ENCODE assay signal across 2 cellular contexts in the genomic region with DNA sequence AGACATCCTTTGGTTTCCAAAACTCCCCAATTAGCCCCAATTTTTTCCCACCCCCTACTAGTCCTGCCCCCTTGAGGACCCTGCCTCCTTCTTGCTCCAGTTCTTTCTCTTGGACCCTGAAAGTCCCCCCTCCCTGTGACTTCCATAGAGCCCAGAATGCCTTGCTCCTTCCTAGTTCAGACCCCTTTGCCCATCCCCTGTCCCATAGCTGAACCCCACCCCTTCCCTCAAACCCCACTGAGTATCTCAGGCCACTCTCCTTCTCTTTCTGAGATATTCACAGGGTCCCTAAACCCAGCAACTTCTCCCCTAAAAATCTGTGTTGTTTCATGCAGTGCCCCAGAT.
TF ChIP-seq lines count a peak whose summit lies in the region.

No MANE protein-coding gene starts in this region.

TF ChIP-seq in WTC11, 78 proteins besides CTCF, POLR2A, EP300 and RAD21 (continued from another document):
- TF ChIP-seq, protein P1, sequence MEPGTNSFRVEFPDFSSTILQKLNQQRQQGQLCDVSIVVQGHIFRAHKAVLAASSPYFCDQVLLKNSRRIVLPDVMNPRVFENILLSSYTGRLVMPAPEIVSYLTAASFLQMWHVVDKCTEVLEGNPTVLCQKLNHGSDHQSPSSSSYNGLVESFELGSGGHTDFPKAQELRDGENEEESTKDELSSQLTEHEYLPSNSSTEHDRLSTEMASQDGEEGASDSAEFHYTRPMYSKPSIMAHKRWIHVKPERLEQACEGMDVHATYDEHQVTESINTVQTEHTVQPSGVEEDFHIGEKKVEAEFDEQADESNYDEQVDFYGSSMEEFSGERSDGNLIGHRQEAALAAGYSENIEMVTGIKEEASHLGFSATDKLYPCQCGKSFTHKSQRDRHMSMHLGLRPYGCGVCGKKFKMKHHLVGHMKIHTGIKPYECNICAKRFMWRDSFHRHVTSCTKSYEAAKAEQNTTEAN (CRISPR knock-in tag; IDR thresholded peaks at IDR 0.05) = no peak
- TF ChIP-seq IRF2 (CRISPR knock-in tag; IDR thresholded peaks at IDR 0.05; ENCODE audit: borderline replicate concordance, low read depth) = no peak
- TF ChIP-seq, protein P2, sequence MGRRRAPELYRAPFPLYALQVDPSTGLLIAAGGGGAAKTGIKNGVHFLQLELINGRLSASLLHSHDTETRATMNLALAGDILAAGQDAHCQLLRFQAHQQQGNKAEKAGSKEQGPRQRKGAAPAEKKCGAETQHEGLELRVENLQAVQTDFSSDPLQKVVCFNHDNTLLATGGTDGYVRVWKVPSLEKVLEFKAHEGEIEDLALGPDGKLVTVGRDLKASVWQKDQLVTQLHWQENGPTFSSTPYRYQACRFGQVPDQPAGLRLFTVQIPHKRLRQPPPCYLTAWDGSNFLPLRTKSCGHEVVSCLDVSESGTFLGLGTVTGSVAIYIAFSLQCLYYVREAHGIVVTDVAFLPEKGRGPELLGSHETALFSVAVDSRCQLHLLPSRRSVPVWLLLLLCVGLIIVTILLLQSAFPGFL (CRISPR knock-in tag; IDR thresholded peaks at IDR 0.05; ENCODE audit: borderline replicate concordance) = no peak

TF ChIP-seq in SK-N-SH treated with all-trans-retinoic acid at 6 μM for 48 hours, 23 proteins besides CTCF, POLR2A, EP300 and RAD21:
- TF ChIP-seq, protein P3, sequence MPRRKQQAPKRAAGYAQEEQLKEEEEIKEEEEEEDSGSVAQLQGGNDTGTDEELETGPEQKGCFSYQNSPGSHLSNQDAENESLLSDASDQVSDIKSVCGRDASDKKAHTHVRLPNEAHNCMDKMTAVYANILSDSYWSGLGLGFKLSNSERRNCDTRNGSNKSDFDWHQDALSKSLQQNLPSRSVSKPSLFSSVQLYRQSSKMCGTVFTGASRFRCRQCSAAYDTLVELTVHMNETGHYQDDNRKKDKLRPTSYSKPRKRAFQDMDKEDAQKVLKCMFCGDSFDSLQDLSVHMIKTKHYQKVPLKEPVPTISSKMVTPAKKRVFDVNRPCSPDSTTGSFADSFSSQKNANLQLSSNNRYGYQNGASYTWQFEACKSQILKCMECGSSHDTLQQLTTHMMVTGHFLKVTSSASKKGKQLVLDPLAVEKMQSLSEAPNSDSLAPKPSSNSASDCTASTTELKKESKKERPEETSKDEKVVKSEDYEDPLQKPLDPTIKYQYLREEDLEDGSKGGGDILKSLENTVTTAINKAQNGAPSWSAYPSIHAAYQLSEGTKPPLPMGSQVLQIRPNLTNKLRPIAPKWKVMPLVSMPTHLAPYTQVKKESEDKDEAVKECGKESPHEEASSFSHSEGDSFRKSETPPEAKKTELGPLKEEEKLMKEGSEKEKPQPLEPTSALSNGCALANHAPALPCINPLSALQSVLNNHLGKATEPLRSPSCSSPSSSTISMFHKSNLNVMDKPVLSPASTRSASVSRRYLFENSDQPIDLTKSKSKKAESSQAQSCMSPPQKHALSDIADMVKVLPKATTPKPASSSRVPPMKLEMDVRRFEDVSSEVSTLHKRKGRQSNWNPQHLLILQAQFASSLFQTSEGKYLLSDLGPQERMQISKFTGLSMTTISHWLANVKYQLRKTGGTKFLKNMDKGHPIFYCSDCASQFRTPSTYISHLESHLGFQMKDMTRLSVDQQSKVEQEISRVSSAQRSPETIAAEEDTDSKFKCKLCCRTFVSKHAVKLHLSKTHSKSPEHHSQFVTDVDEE (CRISPR knock-in tag; IDR thresholded peaks at IDR 0.05) = no peak
- TF ChIP-seq GLIS3 (CRISPR knock-in tag; IDR thresholded peaks at IDR 0.05) = no peak
- TF ChIP-seq, protein P4, sequence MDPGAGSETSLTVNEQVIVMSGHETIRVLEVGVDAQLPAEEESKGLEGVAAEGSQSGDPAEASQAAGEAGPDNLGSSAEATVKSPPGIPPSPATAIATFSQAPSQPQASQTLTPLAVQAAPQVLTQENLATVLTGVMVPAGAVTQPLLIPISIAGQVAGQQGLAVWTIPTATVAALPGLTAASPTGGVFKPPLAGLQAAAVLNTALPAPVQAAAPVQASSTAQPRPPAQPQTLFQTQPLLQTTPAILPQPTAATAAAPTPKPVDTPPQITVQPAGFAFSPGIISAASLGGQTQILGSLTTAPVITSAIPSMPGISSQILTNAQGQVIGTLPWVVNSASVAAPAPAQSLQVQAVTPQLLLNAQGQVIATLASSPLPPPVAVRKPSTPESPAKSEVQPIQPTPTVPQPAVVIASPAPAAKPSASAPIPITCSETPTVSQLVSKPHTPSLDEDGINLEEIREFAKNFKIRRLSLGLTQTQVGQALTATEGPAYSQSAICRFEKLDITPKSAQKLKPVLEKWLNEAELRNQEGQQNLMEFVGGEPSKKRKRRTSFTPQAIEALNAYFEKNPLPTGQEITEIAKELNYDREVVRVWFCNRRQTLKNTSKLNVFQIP (CRISPR knock-in tag; IDR thresholded peaks at IDR 0.05; ENCODE audit: borderline replicate concordance, low read depth) = no peak
- TF ChIP-seq ZNF8 (CRISPR knock-in tag; IDR thresholded peaks at IDR 0.05) = no peak
- TF ChIP-seq, protein P5, sequence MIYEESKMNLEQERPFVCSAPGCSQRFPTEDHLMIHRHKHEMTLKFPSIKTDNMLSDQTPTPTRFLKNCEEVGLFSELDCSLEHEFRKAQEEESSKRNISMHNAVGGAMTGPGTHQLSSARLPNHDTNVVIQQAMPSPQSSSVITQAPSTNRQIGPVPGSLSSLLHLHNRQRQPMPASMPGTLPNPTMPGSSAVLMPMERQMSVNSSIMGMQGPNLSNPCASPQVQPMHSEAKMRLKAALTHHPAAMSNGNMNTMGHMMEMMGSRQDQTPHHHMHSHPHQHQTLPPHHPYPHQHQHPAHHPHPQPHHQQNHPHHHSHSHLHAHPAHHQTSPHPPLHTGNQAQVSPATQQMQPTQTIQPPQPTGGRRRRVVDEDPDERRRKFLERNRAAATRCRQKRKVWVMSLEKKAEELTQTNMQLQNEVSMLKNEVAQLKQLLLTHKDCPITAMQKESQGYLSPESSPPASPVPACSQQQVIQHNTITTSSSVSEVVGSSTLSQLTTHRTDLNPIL (CRISPR knock-in tag; IDR thresholded peaks at IDR 0.05; ENCODE audit: low read depth) = no peak
- TF ChIP-seq ESRRG (CRISPR knock-in tag; IDR thresholded peaks at IDR 0.05) = no peak
- no peak for TF ChIP-seq BACH2 (CRISPR knock-in tag; IDR thresholded peaks at IDR 0.05; ENCODE audit: borderline replicate concordance)
- TF ChIP-seq ZNF70 (CRISPR knock-in tag; IDR thresholded peaks at IDR 0.05) = no peak
- no peak for TF ChIP-seq PPARA (CRISPR knock-in tag; IDR thresholded peaks at IDR 0.05; ENCODE audit: borderline replicate concordance)
- no peak for TF ChIP-seq ZFP30 (CRISPR knock-in tag; IDR thresholded peaks at IDR 0.05)
- TF ChIP-seq TCF4 (CRISPR knock-in tag; IDR thresholded peaks at IDR 0.05; ENCODE audit: borderline replicate concordance) = no peak
- TF ChIP-seq, protein P6, sequence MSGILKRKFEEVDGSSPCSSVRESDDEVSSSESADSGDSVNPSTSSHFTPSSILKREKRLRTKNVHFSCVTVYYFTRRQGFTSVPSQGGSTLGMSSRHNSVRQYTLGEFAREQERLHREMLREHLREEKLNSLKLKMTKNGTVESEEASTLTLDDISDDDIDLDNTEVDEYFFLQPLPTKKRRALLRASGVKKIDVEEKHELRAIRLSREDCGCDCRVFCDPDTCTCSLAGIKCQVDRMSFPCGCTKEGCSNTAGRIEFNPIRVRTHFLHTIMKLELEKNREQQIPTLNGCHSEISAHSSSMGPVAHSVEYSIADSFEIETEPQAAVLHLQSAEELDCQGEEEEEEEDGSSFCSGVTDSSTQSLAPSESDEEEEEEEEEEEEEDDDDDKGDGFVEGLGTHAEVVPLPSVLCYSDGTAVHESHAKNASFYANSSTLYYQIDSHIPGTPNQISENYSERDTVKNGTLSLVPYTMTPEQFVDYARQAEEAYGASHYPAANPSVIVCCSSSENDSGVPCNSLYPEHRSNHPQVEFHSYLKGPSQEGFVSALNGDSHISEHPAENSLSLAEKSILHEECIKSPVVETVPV (CRISPR knock-in tag; IDR thresholded peaks at IDR 0.05) = no peak
- TF ChIP-seq ZFP3 (CRISPR knock-in tag; IDR thresholded peaks at IDR 0.05) = no peak
- TF ChIP-seq CSDC2 (CRISPR knock-in tag; IDR thresholded peaks at IDR 0.05) = no peak
- no peak for TF ChIP-seq SNAI2 (CRISPR knock-in tag; IDR thresholded peaks at IDR 0.05)
- TF ChIP-seq ZC3H10 (CRISPR knock-in tag; IDR thresholded peaks at IDR 0.05) = no peak
